Comparison of ENCODE assay signal across 1 cellular context in genomic region chr5:91020065-91020800, GRCh38.
TF ChIP-seq lines count a peak whose summit lies in the region.

No MANE protein-coding gene starts in this region.

TF ChIP-seq in GM23338, 12 proteins besides CTCF, POLR2A, EP300 and RAD21:
- TF ChIP-seq ZNF462 (CRISPR knock-in tag; IDR thresholded peaks at IDR 0.05) (0 out of 2 replicates have a peak, but pooled peaks have one; percentile 21), ZNF331 (CRISPR knock-in tag; IDR thresholded peaks at IDR 0.05; ENCODE audit: low read depth) (no peak)
